Comparison of ENCODE assay signal across 1 cellular context in genomic region chr1:178192686-178193085, GRCh38.
TF ChIP-seq lines count a peak whose summit lies in the region.

No MANE protein-coding gene starts in this region.

TF ChIP-seq in GM12878, 131 proteins besides CTCF, POLR2A, EP300 and RAD21 (continued from another document):
- TF ChIP-seq NKRF (conservative IDR thresholded peaks at IDR 0.05) (no peak), TBL1XR1 (IDR thresholded peaks at IDR 0.05; ENCODE audit: low read depth, low read length) (no peak), POU2F2 (IDR thresholded peaks at IDR 0.05; ENCODE audit: borderline replicate concordance, low read depth, low read length) (no peak), CHD4 (IDR thresholded peaks at IDR 0.05) (no peak), ZBTB4 (CRISPR knock-in tag; IDR thresholded peaks at IDR 0.05) (no peak), BHLHE40 (IDR thresholded peaks at IDR 0.05; ENCODE audit: borderline replicate concordance in 1 of 2, low read depth in 2 of 2, low read length in 1 of 2) (no peak), KAT2A (conservative IDR thresholded peaks at IDR 0.05; ENCODE audit: control insufficient read depth, low read depth, low read length) (no peak)
